ENCODE assay signal across 8 cellular contexts in the genomic region with DNA sequence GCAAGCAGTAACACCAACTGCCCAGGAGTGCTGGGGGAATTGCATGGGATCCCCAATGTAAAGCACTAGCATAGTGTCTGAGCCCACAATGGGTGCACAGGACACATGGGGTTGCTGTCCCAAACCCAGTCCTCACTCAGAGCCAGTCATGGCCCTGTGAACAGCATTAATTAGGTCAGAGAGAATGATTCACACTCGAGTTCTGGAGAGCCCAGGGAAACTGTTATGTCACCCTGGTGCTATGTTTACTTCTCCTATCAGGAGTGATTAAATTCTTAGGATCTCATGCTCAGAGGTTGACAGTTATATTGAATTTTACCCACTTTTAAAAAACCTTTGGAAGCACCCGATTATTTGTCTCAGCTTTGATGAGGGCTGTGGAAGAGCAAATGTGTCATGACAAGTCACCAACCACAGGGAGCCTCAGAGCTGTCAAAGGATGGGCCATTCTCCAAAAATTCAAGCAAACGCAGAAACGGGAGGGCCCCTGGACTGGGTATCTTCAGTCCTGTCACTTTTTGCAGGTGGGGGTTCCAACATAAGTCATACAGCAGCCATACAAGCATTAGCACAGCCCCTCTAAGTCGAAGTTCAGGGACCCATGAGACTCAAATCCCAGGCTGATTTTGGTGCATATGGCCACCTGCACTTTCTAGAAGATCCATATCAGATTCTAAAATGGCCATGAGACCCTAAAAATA. TPM values are rescaled to one million over a fixed set of nuclear protein-coding genes. Genes with fewer than 3 reads are reported as not detected.
DNase-seq lines count a peak whose midpoint lies in the region; ATAC-seq, FAIRE-seq and TF ChIP-seq lines count a peak whose summit lies in the region.

No MANE protein-coding gene starts in this region.

- peak overlapping the region; percentile 92 for H3K4me3 Mint-ChIP-seq in astrocyte (ENCODE audit: unreplicated experiment)

- H3K4me3 ChIP-seq in astrocyte (ENCODE audit: insufficient read depth, low read depth, low read length): peak overlapping the region; percentile 74
- H3K4me3 ChIP-seq in kidney (ENCODE audit: low read length in 2 of 2): peak overlapping the region; percentile 79 to 87

- H3K9ac ChIP-seq in astrocyte (ENCODE audit: low read length) (peak overlapping the region; percentile 90), kidney (ENCODE audit: low read length in 2 of 2) (peak overlapping the region in 1 of 2 donors; percentile 54)

- H3K36me3 ChIP-seq in astrocyte (ENCODE audit: insufficient read depth, low read length) (no peaks in the 10 kb centered on the region), kidney (ENCODE audit: control insufficient read depth in 1 of 2, insufficient read depth in 2 of 2, low read length in 2 of 2) (no peaks in the 10 kb centered on the region)

- H2AFZ ChIP-seq in astrocyte (ENCODE audit: low read depth, low read length): no peak overlapping the region

- no peaks in the 10 kb centered on the region for H3K27me3 Mint-ChIP-seq in astrocyte (ENCODE audit: low read depth, unreplicated experiment)

- H3K27ac Mint-ChIP-seq in astrocyte (ENCODE audit: unreplicated experiment): peak overlapping the region; percentile 89

- H3K27ac ChIP-seq in astrocyte (ENCODE audit: low read depth, low read length) (peak overlapping the region; percentile 83), kidney (ENCODE audit: low read depth in 2 of 2, low read length in 2 of 2) (peak overlapping the region in 1 of 2 donors; percentile 87), substantia nigra (ENCODE audit: low read depth, low read length, poor library complexity, severe bottlenecking) (peak overlapping the region; percentile 86)

- no peaks in the 10 kb centered on the region for H3K27me3 ChIP-seq in astrocyte (ENCODE audit: insufficient read depth, low read length)

- intact Hi-C loops in kidney (cut with DNase I): no loop called here

- DNase-seq in ACHN (peak; percentile 47), HT1080 (ENCODE audit: low read depth) (peak; percentile 35), astrocyte (ENCODE audit: low read depth) (peak; percentile 83), kidney (no peak), substantia nigra (lab: John Stamatoyannopoulos, UW) (peak in 1 of 49 donors; percentile 47), GDM1 (lab: John Stamatoyannopoulos, UW) (no peak)

- peaks cover 17% of the 10 kb centered on the region for H3K36me3 Mint-ChIP-seq in astrocyte (ENCODE audit: low read depth, unreplicated experiment)

- peaks cover 3% of the 10 kb centered on the region for H3K9me3 Mint-ChIP-seq in astrocyte (ENCODE audit: unreplicated experiment)

- H3K4me1 ChIP-seq in astrocyte (ENCODE audit: insufficient read depth, low read length): peaks cover 19% of the 10 kb centered on the region
- peaks cover 17 to 32% of the 10 kb centered on the region in 2 donors for H3K4me1 ChIP-seq in kidney (ENCODE audit: control insufficient read depth in 1 of 2, insufficient read depth in 1 of 2, low read depth in 1 of 2, low read length in 2 of 2)

- no peaks in the 10 kb centered on the region for H3K79me2 ChIP-seq in astrocyte (ENCODE audit: insufficient read depth, low read length)

- in situ Hi-C loops in ACHN (cut with HindIII; ENCODE audit: low pct_ligation_motif_present, low pct_unique_long_range_greater_than_20kb, low sequenced_read_pairs): no loop called here

- no peaks in the 10 kb centered on the region for H3K9me3 ChIP-seq in astrocyte (ENCODE audit: insufficient read depth, low read depth, low read length)
- H3K9me3 ChIP-seq in kidney (ENCODE audit: control insufficient read depth in 1 of 2, low read length in 2 of 2): no peaks in the 10 kb centered on the region

- no peaks in the 10 kb centered on the region for H4K20me1 ChIP-seq in astrocyte (ENCODE audit: insufficient read depth, low read length)

- FAIRE-seq in astrocyte (lab: Jason Lieb, UNC): no peak
- FAIRE-seq in kidney (lab: Jason Lieb, UNC): no peak

- H3K4me2 ChIP-seq in astrocyte (ENCODE audit: low read length): peak overlapping the region; percentile 95

- peaks cover 52% of the 10 kb centered on the region for H3K4me1 Mint-ChIP-seq in astrocyte (ENCODE audit: low read depth, unreplicated experiment)

- TF ChIP-seq CTCF in astrocyte (IDR thresholded peaks at IDR 0.05; ENCODE audit: insufficient read depth, low read depth, low read length) (no peak), kidney (IDR thresholded peaks at IDR 0.05; ENCODE audit: borderline replicate concordance, extremely low read depth, insufficient read depth) (no peak)

- ATAC-seq in GM19035 (IDR thresholded peaks at IDR 0.05; ENCODE audit: unreplicated experiment) (no peak), HG03139 (IDR thresholded peaks at IDR 0.05; ENCODE audit: unreplicated experiment) (no peak)

RNA-seq across cellular contexts. Expression of a gene that starts 1.3 kb away (rescaled TPM):
- total RNA-seq in HT1080 (2014; rRNA removed; shearing (Covaris generic)): 6.6 and 7.8 TPM in 2 replicates
- 19.1 and 19.4 TPM in 2 replicates for polyA plus RNA-seq in HT1080 (2015; cell fraction: cytosol; rRNA removed)
- polyA plus RNA-seq in HT1080 (2015; cell fraction: nucleus; rRNA removed): 31.4 and 46.0 TPM in 2 replicates
- total RNA-seq in astrocyte (69.9 and 83.0 TPM in 2 replicates), kidney (76.4 TPM)
- polyA plus RNA-seq in kidney (ENCODE audit: insufficient read depth, low read depth, low replicate concordance): 83.1 TPM

RNA-seq across cellular contexts. Expression of a gene that starts 20.3 kb away (rescaled TPM):
- total RNA-seq in HT1080 (2014; rRNA removed; shearing (Covaris generic)): 0.97 and 1.2 TPM in 2 replicates
- 7.8 and 8.6 TPM in 2 replicates for polyA plus RNA-seq in HT1080 (2015; cell fraction: cytosol; rRNA removed)
- polyA plus RNA-seq in HT1080 (2015; cell fraction: nucleus; rRNA removed): 8.7 and 11.5 TPM in 2 replicates
- total RNA-seq in astrocyte (6.6 and 8.0 TPM in 2 replicates), kidney (146 TPM)
- 44.4 TPM for polyA plus RNA-seq in kidney (ENCODE audit: insufficient read depth, low read depth, low replicate concordance)

RNA-seq across cellular contexts. Expression of a gene that starts 42.4 kb away (rescaled TPM):
- 14.6 and 16.3 TPM in 2 replicates for total RNA-seq in HT1080 (2014; rRNA removed; shearing (Covaris generic))
- polyA plus RNA-seq in HT1080 (2015; cell fraction: cytosol; rRNA removed): 16.5 and 17.0 TPM in 2 replicates
- 6.8 and 8.5 TPM in 2 replicates for polyA plus RNA-seq in HT1080 (2015; cell fraction: nucleus; rRNA removed)
- total RNA-seq in astrocyte (10.9 and 12.0 TPM in 2 replicates), kidney (24.5 TPM)
- 18.7 TPM for polyA plus RNA-seq in kidney (ENCODE audit: insufficient read depth, low read depth, low replicate concordance)

RNA-seq across cellular contexts. Expression of a gene that starts 47.2 kb away (rescaled TPM):
- total RNA-seq in HT1080 (2014; rRNA removed; shearing (Covaris generic)): not detected in 2 replicates
- not detected in 2 replicates for polyA plus RNA-seq in HT1080 (2015; cell fraction: cytosol; rRNA removed)
- not detected in 2 replicates for polyA plus RNA-seq in HT1080 (2015; cell fraction: nucleus; rRNA removed)
- not detected in 2 replicates for total RNA-seq in astrocyte
- total RNA-seq in kidney: 19.3 TPM
- 127 TPM for polyA plus RNA-seq in kidney (ENCODE audit: insufficient read depth, low read depth, low replicate concordance)

Comparison
In these comparisons a context has a peak if more than half of its experiments do, and no peak if none do; other contexts are left out.
1. DNase-seq: peak in ACHN (single experiment), HT1080 (single experiment) and astrocyte (single experiment); none in kidney (single experiment) and GDM1 (single experiment).
2. RNA of a gene that starts 20.3 kb away (total RNA-seq): 146 TPM in kidney (single experiment); 6.6 to 8.0 TPM in astrocyte and 0.97 to 1.2 TPM in HT1080; every median in the first group is over 10 times any median in the second.